Comparison of ENCODE assay signal across 9 cellular contexts in genomic region chr22:45638834-45639746, GRCh38. TPM values are rescaled to one million over a fixed set of nuclear protein-coding genes. Genes with fewer than 3 reads are reported as not detected.
A peak's percentile ranks its signal among the peaks of the same experiment; 100 is the strongest.
DNase-seq lines count a peak whose midpoint lies in the region; ATAC-seq, FAIRE-seq and TF ChIP-seq lines count a peak whose summit lies in the region.
"Had no signal": no experiment of that assay in that cellular context is flagged by ENCODE, and none has a peak within 500 bp of the region (broad histone marks: within the 10 kb centered on the region; RNA-seq: fewer than 3 reads in every experiment).

No MANE protein-coding gene starts in this region.

- peaks cover 8% of the 10 kb centered on the region; the same call in 1 of the 2 replicates for H3F3A ChIP-seq in Loucy (ENCODE audit: low read depth)

- no peaks in the 10 kb centered on the region for H3K4me1 Mint-ChIP-seq in CD4-positive, alpha-beta T cell (ENCODE audit: low read depth)

- peak overlapping the region; percentile 63 for H3K4me3 ChIP-seq in Loucy (ENCODE audit: low read length, poor library complexity, severe bottlenecking)
- no peak overlapping the region for H3K4me3 ChIP-seq in GM12878
- H3K4me3 ChIP-seq in lower leg skin (ENCODE audit: low read depth, poor library complexity, severe bottlenecking), result no peak overlapping the region

- no peak overlapping the region for H2AFZ ChIP-seq in Loucy (ENCODE audit: low read length)
- peak overlapping the region; percentile 29 for H2AFZ ChIP-seq in GM12878 (ENCODE audit: control insufficient read depth, low read depth, low read length)

- RAD21 ChIA-PET in GM12878 (lab: Charles Lee; ENCODE audit: unreplicated experiment), result no interaction called here

- no TSS peak for BruUV-seq in GM12878 (replicated peaks; lab: Mats Ljungman, UMichigan)

- H3K9me3 ChIP-seq in Loucy (ENCODE audit: insufficient read depth, low read depth, low read length), result no peaks in the 10 kb centered on the region
- no peaks in the 10 kb centered on the region for H3K9me3 ChIP-seq in GM12878 (replicated peaks; ENCODE audit: control insufficient read depth, insufficient read depth, low read length)
- no peaks in the 10 kb centered on the region for H3K9me3 ChIP-seq in CD4-positive, alpha-beta T cell (ENCODE audit: control insufficient read depth, low read length)

- H3K4me2 ChIP-seq in Loucy (ENCODE audit: low read depth, low read length, poor library complexity, severe bottlenecking), result peak overlapping the region; percentile 76
- no peak overlapping the region for H3K4me2 ChIP-seq in GM12878 (ENCODE audit: control insufficient read depth, insufficient read depth)

- in situ Hi-C loops in Caki2 (cut with HindIII; ENCODE audit: low pct_unique_long_range_greater_than_20kb, low sequenced_read_pairs), result no loop called here
- in situ Hi-C loops in GM12878 (cut with MboI), result no loop called here

- POLR2A ChIA-PET in GM12878 (lab: Charles Lee), result no interaction called here
- POLR2A ChIA-PET in CD4-positive, alpha-beta T cell (lab: Charles Lee), result no interaction called here

- H3K4me1 ChIP-seq in Loucy (ENCODE audit: insufficient read depth, low read length, poor library complexity, severe bottlenecking) (peaks cover 54% of the 10 kb centered on the region), GM12878 (ENCODE audit: control insufficient read depth, insufficient read depth, low read length) (peaks cover 5% of the 10 kb centered on the region; the same call in 1 of the 2 replicates)

- H3K27me3 ChIP-seq in Loucy (ENCODE audit: insufficient read depth, low read length, poor library complexity, severe bottlenecking) (no peaks in the 10 kb centered on the region), GM12878 (replicated peaks in 1 of 2; ENCODE audit: control insufficient read depth in 2 of 2, insufficient read depth in 2 of 2, low read length in 1 of 2) (peaks cover 3% of the 10 kb centered on the region in 2 experiments; a peak in 3 of 4 replicates)
- peaks cover 32% of the 10 kb centered on the region for H3K27me3 ChIP-seq in CD4-positive, alpha-beta T cell (ENCODE audit: control insufficient read depth, insufficient read depth, low read length)

- intact Hi-C loops in GM12878 (cut with micrococcal nuclease; ENCODE audit: unreplicated experiment), result no loop called here
- intact Hi-C loops in lower leg skin (cut with DNase I; ENCODE audit: low total_unique reads), result no loop called here
- intact Hi-C loops in CD4-positive, alpha-beta T cell (cut with DNase I, micrococcal nuclease), result no loop called here

- no peak for ATAC-seq in GM12878
- no peak for ATAC-seq in CD4-positive, alpha-beta T cell (ENCODE audit: poor library complexity)

- no peak for TF ChIP-seq RAD21 in GM12878 (IDR thresholded peaks at IDR 0.05; ENCODE audit: insufficient read depth, low read depth, low read length)

- H3K9me2 ChIP-seq in Loucy (replicated peaks; ENCODE audit: low read depth, low read length), result no peaks in the 10 kb centered on the region

- TF ChIP-seq EP300 in GM12878 (IDR thresholded peaks at IDR 0.05; ENCODE audit: borderline replicate concordance in 1 of 2, control insufficient read depth in 1 of 2, low read depth in 2 of 2, low read length in 2 of 2), result no peak

- no peak for TF ChIP-seq CTCF in Loucy (conservative IDR thresholded peaks at IDR 0.05; ENCODE audit: low read length)
- no peak for TF ChIP-seq CTCF in GM12878 (IDR thresholded peaks at IDR 0.05 in 2 of 3, conservative IDR thresholded peaks at IDR 0.05 in 1 of 3; ENCODE audit: control insufficient read depth in 2 of 3, extremely low read depth in 1 of 3, insufficient read depth in 1 of 3, low read depth in 3 of 3, low read length in 3 of 3)
- TF ChIP-seq CTCF in lower leg skin (IDR thresholded peaks at IDR 0.05), result no peak
- no peak for TF ChIP-seq CTCF in CD4-positive, alpha-beta T cell (IDR thresholded peaks at IDR 0.05)

- DNase-seq in Caki2 (ENCODE audit: low read depth), result peak; percentile 100
- DNase-seq in GM12878 (ENCODE audit: low read depth, low spot score), result no peak
- DNase-seq in lower leg skin (ENCODE audit: low spot score in 2 of 2), result peak; percentile 53 to 95
- DNase-seq in cerebellar cortex (ENCODE audit: low spot score), result no peak
- DNase-seq in CD4-positive, alpha-beta T cell, result no peak
- no peak for DNase-seq in substantia nigra (lab: John Stamatoyannopoulos, UW)
- no peak for DNase-seq in hypothalamus (lab: John Stamatoyannopoulos, UW)
- DNase-seq: activated CD4-positive, alpha-beta T cell treated with anti-CD3 and anti-CD28 coated beads, Interleukin-2, amount 50 U/mL, for 1 hour had no signal

- H4K20me1 ChIP-seq in Loucy (ENCODE audit: insufficient read depth, low read length, poor library complexity, severe bottlenecking) (no peaks in the 10 kb centered on the region), GM12878 (ENCODE audit: control insufficient read depth, insufficient read depth) (no peaks in the 10 kb centered on the region)

- H3K4me3 Mint-ChIP-seq in CD4-positive, alpha-beta T cell, result no peak overlapping the region

- no peak overlapping the region for H3K27ac Mint-ChIP-seq in CD4-positive, alpha-beta T cell

- no peaks in the 10 kb centered on the region for H3K36me3 ChIP-seq in Loucy (ENCODE audit: insufficient read depth, low read length)
- no peaks in the 10 kb centered on the region for H3K36me3 ChIP-seq in GM12878 (ENCODE audit: control insufficient read depth in 2 of 2, insufficient read depth in 2 of 2, low read length in 1 of 2)

- H3K36me3 Mint-ChIP-seq in CD4-positive, alpha-beta T cell (ENCODE audit: low read depth), result no peaks in the 10 kb centered on the region

- CTCF ChIA-PET in GM12878 (lab: Yijun Ruan, JAX), result interaction anchor here (1.0 kb wide), 1 partner anchor 8 kb away, joined by 3 read pairs; no protein-coding TSS in a partner anchor
- CTCF ChIA-PET in CD4-positive, alpha-beta T cell (lab: Charles Lee), result no interaction called here

- no peak for FAIRE-seq in GM12878 (lab: Jason Lieb, UNC)

- no peaks in the 10 kb centered on the region for H3K9me3 Mint-ChIP-seq in CD4-positive, alpha-beta T cell

- SMC1A ChIA-PET in GM12878 (lab: Charles Lee; ENCODE audit: uncharacterized antibody, unreplicated experiment), result no interaction called here

- H3K79me2 ChIP-seq in Loucy (ENCODE audit: insufficient read depth, low read length) (no peaks in the 10 kb centered on the region), GM12878 (ENCODE audit: control insufficient read depth, insufficient read depth, low read length) (no peaks in the 10 kb centered on the region)

- TF ChIP-seq POLR2A in GM12878 (IDR thresholded peaks at IDR 0.05; ENCODE audit: low read depth, low read length) (no peak), lower leg skin (IDR thresholded peaks at IDR 0.05) (no peak)

- WGBS in GM12878 (ENCODE audit: insufficient coverage, insufficient replicate concordance, low lambda C conversion rate, missing lambda C conversion rate), result 36% methylated on average over 21 of the region's 21 CpGs
- WGBS in lower leg skin, 2 donors, result 25% methylated on average over 21 of the region's 21 CpGs

- peaks cover 80% of the 10 kb centered on the region for H3K27me3 Mint-ChIP-seq in CD4-positive, alpha-beta T cell

- H3K9ac ChIP-seq in Loucy (ENCODE audit: low read depth, low read length, poor library complexity, severe bottlenecking) (peak overlapping the region; percentile 74), GM12878 (ENCODE audit: control insufficient read depth, insufficient read depth, low read length) (no peak overlapping the region)

- H3K27ac ChIP-seq in GM12878 (ENCODE audit: control insufficient read depth, insufficient read depth) (no peak overlapping the region), substantia nigra (ENCODE audit: low read depth, low read length, poor library complexity, severe bottlenecking) (no peak overlapping the region)
- H3K27ac ChIP-seq in CD4-positive, alpha-beta T cell (ENCODE audit: low read depth, low read length), result no peak overlapping the region

TF ChIP-seq in GM12878, 131 proteins besides CTCF, POLR2A, EP300 and RAD21:
- no peak for TF ChIP-seq RCOR1 (conservative IDR thresholded peaks at IDR 0.05; ENCODE audit: low read depth, low read length)

RNA-seq across cellular contexts. Expression of gene ATXN10, which starts 32.5 kb away (rescaled TPM):
- total RNA-seq in Caki2 (2014; rRNA removed; shearing (Covaris generic); ENCODE audit: low replicate concordance), result 228 and 323 TPM in 2 replicates
- 125 and 158 TPM in 2 replicates for total RNA-seq in GM12878 (2013; cell fraction: nucleolus; rRNA removed)
- total RNA-seq in GM12878 (2014; rRNA removed) (43.4 and 44.5 TPM in 2 replicates), GM12878 (2014; rRNA removed; fragmentation: Illumina TruSeq; extraction: Trizol) (76.5 and 80.3 TPM in 2 replicates), GM12878 (2021) (166 and 174 TPM in 2 replicates), lower leg skin (10 to 100 TPM; 35.5 to 83.3 (median 51.1) TPM)
- 47.0 TPM for polyA plus RNA-seq in GM12878 (2011; ENCODE audit: low read depth)
- polyA plus RNA-seq in GM12878 (2011; rRNA removed) (222 and 249 TPM in 2 replicates), GM12878 (2014; fragmentation: Illumina TruSeq; extraction: Trizol) (212 and 252 TPM in 2 replicates), GM12878 (2014; fragmentation: Nextera tagmentation; extraction: Ambion mirVana) (10 to 100 TPM; 29.2 to 68.3 TPM), GM12878 (2014; rRNA removed) (118 TPM in 2 replicates), GM12878 (2016; fragmentation: Nextera tagmentation; extraction: Ambion mirVana) (100 to 1,000 TPM; 199 to 215 TPM)
- 107 and 121 TPM in 2 replicates for polyA plus RNA-seq in GM12878 (2011; cell fraction: cytosol; rRNA removed)
- 55.1 and 55.8 TPM in 2 replicates for polyA plus RNA-seq in GM12878 (2011; cell fraction: nucleus; rRNA removed)
- polyA plus RNA-seq in GM12878 (2012), result 106 and 143 TPM in 2 replicates
- 250 and 380 TPM in 2 replicates for polyA minus RNA-seq in GM12878 (2011; rRNA and poly(A)+ RNA removed)
- polyA minus RNA-seq in GM12878 (2011; cell fraction: cytosol; rRNA and poly(A)+ RNA removed), result 60.9 and 72.2 TPM in 2 replicates
- 56.6 and 81.7 TPM in 2 replicates for polyA minus RNA-seq in GM12878 (2011; cell fraction: nucleus; rRNA and poly(A)+ RNA removed)
- 10 to 100 TPM; 43.8 to 48.0 TPM for total RNA-seq in CD4-positive, alpha-beta T cell

Comparison
In these comparisons a context has a peak if more than half of its experiments do, and no peak if none do; other contexts are left out.
1. DNase-seq: peak in Caki2 (single experiment) and lower leg skin (2 of 2); none in GM12878 (single experiment), cerebellar cortex (single experiment), CD4-positive, alpha-beta T cell (0 of 10), substantia nigra (0 of 49) and hypothalamus (0 of 51).